8 cellular contexts compared by ENCODE assay signal in the genomic region with DNA sequence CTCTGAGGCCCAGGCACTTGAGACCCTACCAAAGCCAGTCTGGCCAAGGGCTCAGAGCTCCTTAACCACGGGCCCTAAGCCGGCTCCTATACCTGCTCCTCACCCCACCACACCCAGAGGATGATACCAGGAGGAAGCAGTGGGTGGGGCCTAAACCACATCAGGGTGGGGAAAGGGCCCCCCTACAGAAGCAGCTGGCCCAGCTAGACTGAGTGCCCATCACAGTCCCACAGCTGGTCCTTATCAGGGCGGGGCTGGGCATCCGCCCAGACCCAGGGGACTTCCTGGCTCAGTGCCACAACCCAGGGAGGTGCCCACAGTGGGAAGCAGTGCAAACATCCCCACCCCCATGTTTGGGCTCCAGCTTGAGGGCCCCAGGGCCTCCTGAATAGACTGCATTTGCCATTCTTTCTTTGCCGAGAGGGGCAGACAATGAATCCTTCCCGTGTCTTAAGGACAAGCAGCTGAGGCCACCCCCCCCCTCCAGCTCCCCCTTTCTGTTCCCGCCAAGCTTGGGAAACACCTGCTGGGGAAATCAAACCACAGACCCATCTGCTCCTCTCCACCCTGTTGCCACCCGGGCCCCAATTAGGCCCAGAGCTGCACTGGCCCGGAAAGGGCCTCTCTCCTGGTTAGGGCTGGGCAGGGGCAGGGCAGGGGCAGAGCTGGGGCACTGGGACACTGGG. TPM values are rescaled to one million over a fixed set of nuclear protein-coding genes. Genes with fewer than 3 reads are reported as not detected.
DNase-seq lines count a peak whose midpoint lies in the region; ATAC-seq and TF ChIP-seq lines count a peak whose summit lies in the region.

No MANE protein-coding gene starts in this region.

- H3K9me3 ChIP-seq in Loucy (ENCODE audit: insufficient read depth, low read depth, low read length) (no peaks in the 10 kb centered on the region), SU-DHL-6 (ENCODE audit: insufficient read depth, low read length) (no peaks in the 10 kb centered on the region), HAP-1 (no peaks in the 10 kb centered on the region), aorta (ENCODE audit: control insufficient read depth, low read length) (no peaks in the 10 kb centered on the region)

- in situ Hi-C loops in HAP-1 (cut with MboI; ENCODE audit: low sequenced_read_pairs): no loop called here

- H2AFZ ChIP-seq in Loucy (ENCODE audit: low read length) (no peak overlapping the region), SU-DHL-6 (ENCODE audit: low read depth, low read length, severe bottlenecking) (no peak overlapping the region)

- no peak for TF ChIP-seq CTCF in Loucy (conservative IDR thresholded peaks at IDR 0.05; ENCODE audit: low read length)
- no peak for TF ChIP-seq CTCF in SU-DHL-6 (IDR thresholded peaks at IDR 0.05; ENCODE audit: insufficient read depth, low read length, poor library complexity, severe bottlenecking)

- H3F3A ChIP-seq in Loucy (ENCODE audit: low read depth): peaks cover 24% of the 10 kb centered on the region
- peaks cover 50% of the 10 kb centered on the region for H3F3A ChIP-seq in SU-DHL-6 (ENCODE audit: insufficient read depth)

- no peaks in the 10 kb centered on the region for H3K27me3 ChIP-seq in Loucy (ENCODE audit: insufficient read depth, low read length, poor library complexity, severe bottlenecking)
- no peaks in the 10 kb centered on the region for H3K27me3 ChIP-seq in SU-DHL-6 (ENCODE audit: low read length)
- H3K27me3 ChIP-seq in HAP-1 (ENCODE audit: low read depth): no peaks in the 10 kb centered on the region
- H3K27me3 ChIP-seq in aorta (ENCODE audit: control insufficient read depth in 1 of 2, insufficient read depth in 2 of 2, low read length in 1 of 2): no peaks in the 10 kb centered on the region

- H3K79me2 ChIP-seq in Loucy (ENCODE audit: insufficient read depth, low read length) (peaks cover 79% of the 10 kb centered on the region), SU-DHL-6 (ENCODE audit: insufficient read depth, low read length) (peaks cover 72% of the 10 kb centered on the region)

- peak; percentile 52 for DNase-seq in DMS 273 treated with DMSO at 0.1 percent for 48 hours (lab: John Stamatoyannopoulos, UW)
- peak; percentile 91 for DNase-seq in left colon
- DNase-seq in HAP-1 (ENCODE audit: low spot score in 2 of 2): no peak
- no peak for DNase-seq in aorta
- no peak for DNase-seq in NK-92 (lab: John Stamatoyannopoulos, UW; ENCODE audit: unreplicated experiment)

- H3K36me3 ChIP-seq in Loucy (ENCODE audit: insufficient read depth, low read length) (peaks cover 37% of the 10 kb centered on the region; the same call in 1 of the 2 replicates), SU-DHL-6 (ENCODE audit: low read length) (peaks cover 9% of the 10 kb centered on the region), HAP-1 (replicated peaks) (peaks cover 70% of the 10 kb centered on the region), aorta (ENCODE audit: control insufficient read depth in 1 of 2, insufficient read depth in 2 of 2, low read length in 1 of 2) (no peaks in the 10 kb centered on the region)

- WGBS in aorta, 2 donors: 71 to 84% methylated on average over 9 of the region's 9 CpGs

- H3K4me1 ChIP-seq in Loucy (ENCODE audit: insufficient read depth, low read length, poor library complexity, severe bottlenecking) (peaks cover 59% of the 10 kb centered on the region), HAP-1 (peaks cover 41% of the 10 kb centered on the region), aorta (ENCODE audit: control insufficient read depth in 1 of 2, insufficient read depth in 2 of 2, low read length in 2 of 2) (no peaks in the 10 kb centered on the region)

- intact Hi-C loops in left colon (cut with DNase I, micrococcal nuclease): no loop called here
- intact Hi-C loops in aorta (cut with DNase I): no loop called here

- ATAC-seq in left colon (peak; percentile 68), HG02981 (IDR thresholded peaks at IDR 0.05; ENCODE audit: unreplicated experiment) (no peak), aorta (ENCODE audit: low FRiP score) (no peak)

- H3K27ac ChIP-seq in SU-DHL-6 (ENCODE audit: low read depth, low read length) (peak overlapping the region; percentile 94), aorta (ENCODE audit: low read depth in 1 of 2, low read length in 2 of 2) (no peak overlapping the region)

- H3K9ac ChIP-seq in Loucy (ENCODE audit: low read depth, low read length, poor library complexity, severe bottlenecking) (peak overlapping the region; percentile 98), SU-DHL-6 (ENCODE audit: low read length) (peak overlapping the region; percentile 48)

- H3K4me2 ChIP-seq in Loucy (ENCODE audit: low read depth, low read length, poor library complexity, severe bottlenecking) (peak overlapping the region; percentile 95), SU-DHL-6 (ENCODE audit: low read depth, low read length, poor library complexity, severe bottlenecking) (peak overlapping the region; percentile 96)

- H4K20me1 ChIP-seq in Loucy (ENCODE audit: insufficient read depth, low read length, poor library complexity, severe bottlenecking): peaks cover 33% of the 10 kb centered on the region
- H4K20me1 ChIP-seq in SU-DHL-6 (ENCODE audit: low read depth, low read length): peaks cover 8% of the 10 kb centered on the region; the same call in 1 of the 2 replicates

- H3K9me2 ChIP-seq in Loucy (replicated peaks; ENCODE audit: low read depth, low read length) (no peaks in the 10 kb centered on the region), SU-DHL-6 (replicated peaks; ENCODE audit: insufficient read depth, low read length) (no peaks in the 10 kb centered on the region)

- peak overlapping the region; percentile 93 for H3K4me3 ChIP-seq in Loucy (ENCODE audit: low read length, poor library complexity, severe bottlenecking)
- H3K4me3 ChIP-seq in SU-DHL-6 (ENCODE audit: insufficient read depth, low read length, poor library complexity, severe bottlenecking): peak overlapping the region; percentile 35
- H3K4me3 ChIP-seq in HAP-1: no peak overlapping the region
- no peak overlapping the region for H3K4me3 ChIP-seq in aorta (ENCODE audit: low read length in 2 of 2)

RNA-seq across cellular contexts. Expression of a gene that starts 6.2 kb away (rescaled TPM):
- total RNA-seq in left colon (10 to 100 TPM; 10.9 to 12.1 TPM), aorta (under 1 TPM; 0.42 to 0.96 TPM)
- polyA plus RNA-seq in aorta: under 1 TPM in 1 of 2 donors, not detected in 1; 0.50 TPM

RNA-seq across cellular contexts. Expression of a gene that starts 34.4 kb away (rescaled TPM):
- 100 to 1,000 TPM; 131 to 223 TPM for total RNA-seq in left colon
- 100 to 1,000 TPM; 368 to 390 TPM for total RNA-seq in aorta
- polyA plus RNA-seq in aorta: 100 to 1,000 TPM; 349 to 603 TPM

RNA-seq across cellular contexts. Expression of a gene that starts 40.9 kb away (rescaled TPM):
- total RNA-seq in left colon (10 to 100 TPM; 33.9 to 47.1 TPM), aorta (10 to 100 TPM; 26.1 to 93.9 TPM)
- polyA plus RNA-seq in aorta: 10 to 100 TPM in 1 of 2 donors, 1 to 10 TPM in 1; 7.0 to 16.1 TPM

Comparison
In these comparisons a context has a peak if more than half of its experiments do, and no peak if none do; other contexts are left out.
1. DNase-seq: peak in DMS 273 treated with DMSO at 0.1 percent for 48 hours (single experiment) and left colon (2 of 2); none in HAP-1 (0 of 2), aorta (0 of 2) and NK-92 (single experiment).
2. H3K4me3 ChIP-seq: peak in Loucy (single experiment) and SU-DHL-6 (single experiment); none in HAP-1 (single experiment) and aorta (0 of 2).
3. RNA of a gene that starts 6.2 kb away (total RNA-seq): 10.9 to 12.1 TPM in left colon; 0.42 to 0.96 TPM in aorta; every median in the first group is over 4 times any median in the second.